In genomic region chr13:51479199-51479523, GRCh38 we compare ENCODE assay signal across 18 cellular contexts. TPM values are rescaled to one million over a fixed set of nuclear protein-coding genes. Genes with fewer than 3 reads are reported as not detected.
DNase-seq lines count a peak whose midpoint lies in the region; ATAC-seq, FAIRE-seq and TF ChIP-seq lines count a peak whose summit lies in the region.
"Had no signal": no experiment of that assay in that cellular context is flagged by ENCODE, and none has a peak within 500 bp of the region (broad histone marks: within the 10 kb centered on the region; RNA-seq: fewer than 3 reads in every experiment).

No MANE protein-coding gene starts in this region.

- H3K27ac Mint-ChIP-seq in CD8-positive, alpha-beta memory T cell, result no peak overlapping the region
- H3K27ac Mint-ChIP-seq: activated CD4-positive, alpha-beta memory T cell treated with anti-CD3 and anti-CD28 coated beads, Interleukin-2, amount 10 ng/mL, durations not matched to agents 7 days and 5 days; progenitor cell of endocrine pancreas; stimulated activated naive CD8-positive, alpha-beta T cell treated with anti-CD3 and anti-CD28 coated beads, Interleukin-15, Interleukin-2, amounts not matched to agents 100 ng/mL and 50 ng/mL, for 24 hours; T-helper 17 cell had no signal

- H3K27me3 ChIP-seq in keratinocyte (ENCODE audit: control insufficient read depth, extremely low read depth, insufficient read depth, low read length), result no peaks in the 10 kb centered on the region
- H3K27me3 ChIP-seq in CD8-positive, alpha-beta memory T cell (ENCODE audit: insufficient read depth, low read length, poor library complexity, severe bottlenecking), result no peaks in the 10 kb centered on the region
- H3K27me3 ChIP-seq: BLaER1 had no signal

- DNase-seq in AG08395 (ENCODE audit: low spot score), result peak; percentile 66
- peak; percentile 39 for DNase-seq in astrocyte of the hippocampus (ENCODE audit: low read depth, low spot score)
- DNase-seq in keratinocyte (ENCODE audit: low read depth, low spot score), result no peak
- DNase-seq in anterior cingulate cortex (lab: John Stamatoyannopoulos, UW), result no peak
- no peak for DNase-seq in CD8-positive, alpha-beta memory T cell
- no peak for DNase-seq in 8988T
- DNase-seq: activated CD4-positive, alpha-beta memory T cell treated with anti-CD3 and anti-CD28 coated beads, Interleukin-2, amount 10 ng/mL, durations not matched to agents 7 days and 5 days; activated naive CD4-positive, alpha-beta T cell treated with Interleukin-2 at 50 U/mL for 16 hours; cerebellar nuclear complex; Karpas-422; NCI-H2171; stimulated activated CD4-positive, alpha-beta T cell treated with anti-CD3 and anti-CD28 coated beads, Interleukin-2, amount 100 ng/mL, for 48 hours; T-helper 17 cell had no signal

- H3K36me3 ChIP-seq in keratinocyte (ENCODE audit: control insufficient read depth in 2 of 2, extremely low read depth in 1 of 2, insufficient read depth in 2 of 2, low read length in 2 of 2), result no peaks in the 10 kb centered on the region
- no peaks in the 10 kb centered on the region for H3K36me3 ChIP-seq in CD8-positive, alpha-beta memory T cell (ENCODE audit: insufficient read depth, low read length)
- H3K36me3 ChIP-seq: BLaER1 had no signal

- no peak overlapping the region for H3K27ac ChIP-seq in keratinocyte (ENCODE audit: control insufficient read depth, insufficient read depth, low read length)
- H3K27ac ChIP-seq in CD8-positive, alpha-beta memory T cell (ENCODE audit: low read depth, low read length), result no peak overlapping the region
- H3K27ac ChIP-seq: BLaER1 had no signal

- H4K20me1 ChIP-seq in keratinocyte (ENCODE audit: control insufficient read depth, extremely low read depth, insufficient read depth, low read length), result no peaks in the 10 kb centered on the region
- H4K20me1 ChIP-seq: BLaER1 had no signal

- peak; percentile 81 for FAIRE-seq in keratinocyte (lab: Jason Lieb, UNC)

- H3K79me2 ChIP-seq in keratinocyte (ENCODE audit: control insufficient read depth, insufficient read depth, low read length), result no peaks in the 10 kb centered on the region

- H3K4me1 Mint-ChIP-seq in CD8-positive, alpha-beta memory T cell, result no peaks in the 10 kb centered on the region
- H3K4me1 Mint-ChIP-seq: T-helper 17 cell had no signal

- peak overlapping the region in 1 of 3 experiments; percentile 19 for H3K4me3 ChIP-seq in keratinocyte (ENCODE audit: control insufficient read depth in 2 of 3, extremely low read depth in 1 of 3, insufficient read depth in 2 of 3, low read depth in 1 of 3, low read length in 3 of 3)
- H3K4me3 ChIP-seq in CD8-positive, alpha-beta memory T cell (ENCODE audit: low read length), result no peak overlapping the region
- H3K4me3 ChIP-seq: BLaER1 had no signal

- H3K4me3 Mint-ChIP-seq in CD8-positive, alpha-beta memory T cell, result no peak overlapping the region
- H3K4me3 Mint-ChIP-seq: activated CD4-positive, alpha-beta memory T cell treated with anti-CD3 and anti-CD28 coated beads, Interleukin-2, amount 10 ng/mL, durations not matched to agents 7 days and 5 days; stimulated activated naive CD8-positive, alpha-beta T cell treated with anti-CD3 and anti-CD28 coated beads, Interleukin-15, Interleukin-2, amounts not matched to agents 100 ng/mL and 50 ng/mL, for 24 hours; T-helper 17 cell had no signal

- H3K9ac ChIP-seq in keratinocyte (ENCODE audit: control insufficient read depth, extremely low read depth, insufficient read depth, low read length), result no peak overlapping the region
- H3K9ac ChIP-seq: BLaER1 had no signal

- CTCF ChIA-PET in CD8-positive, alpha-beta memory T cell (lab: Charles Lee), result no interaction called here

- ATAC-seq in HG02870 (IDR thresholded peaks at IDR 0.05; ENCODE audit: unreplicated experiment) (peak; percentile 57), HG03135 (IDR thresholded peaks at IDR 0.05; ENCODE audit: unreplicated experiment) (no peak)
- ATAC-seq: T-helper 17 cell had no signal

- no peaks in the 10 kb centered on the region for H3K9me3 ChIP-seq in keratinocyte (ENCODE audit: control insufficient read depth, low read depth, low read length)
- no peaks in the 10 kb centered on the region for H3K9me3 ChIP-seq in CD8-positive, alpha-beta memory T cell (ENCODE audit: low read length)

- H2AFZ ChIP-seq in keratinocyte (ENCODE audit: control insufficient read depth, low read length), result peak overlapping the region; percentile 74

- H3K4me1 ChIP-seq in keratinocyte (ENCODE audit: control insufficient read depth, extremely low read depth, insufficient read depth, low read length), result peaks cover 13% of the 10 kb centered on the region
- no peaks in the 10 kb centered on the region for H3K4me1 ChIP-seq in CD8-positive, alpha-beta memory T cell (ENCODE audit: insufficient read depth, low read length)

- TF ChIP-seq CTCF in keratinocyte (optimal IDR thresholded peaks at IDR 0.05 in 1 of 3, IDR thresholded peaks at IDR 0.05 in 1 of 3, conservative IDR thresholded peaks at IDR 0.05 in 1 of 3; ENCODE audit: extremely low read depth in 1 of 3, insufficient read depth in 2 of 3, low read length in 3 of 3), result no peak

- H3K9me3 Mint-ChIP-seq in CD8-positive, alpha-beta memory T cell, result peaks cover 0 to 6% (median 0%) of the 10 kb centered on the region in 5 donors
- H3K9me3 Mint-ChIP-seq: activated CD4-positive, alpha-beta memory T cell treated with anti-CD3 and anti-CD28 coated beads, Interleukin-2, amount 10 ng/mL, durations not matched to agents 7 days and 5 days had no signal

- POLR2A ChIA-PET in CD8-positive, alpha-beta memory T cell (lab: Charles Lee), result no interaction called here

- H3K36me3 Mint-ChIP-seq in CD8-positive, alpha-beta memory T cell, result peaks cover 0 to 8% (median 0%) of the 10 kb centered on the region in 3 donors

- peak overlapping the region; percentile 79 for H3K4me2 ChIP-seq in keratinocyte (ENCODE audit: control insufficient read depth, extremely low read depth, insufficient read depth, low read depth, low read length)
- H3K4me2 ChIP-seq: BLaER1 had no signal

- peaks cover 3% of the 10 kb centered on the region for H3K9me1 ChIP-seq in keratinocyte (ENCODE audit: control insufficient read depth, extremely low read depth, insufficient read depth, low read length)

- dilution Hi-C loops in keratinocyte (cut with MboI; ENCODE audit: extremely low pct_ligation_motif_present, low sequenced_read_pairs), result no loop called here

- no peaks in the 10 kb centered on the region for H3K27me3 Mint-ChIP-seq in CD8-positive, alpha-beta memory T cell
- H3K27me3 Mint-ChIP-seq: progenitor cell of endocrine pancreas; stimulated activated naive CD8-positive, alpha-beta T cell treated with anti-CD3 and anti-CD28 coated beads, Interleukin-15, Interleukin-2, amounts not matched to agents 100 ng/mL and 50 ng/mL, for 24 hours; T-helper 17 cell had no signal

RNA-seq across cellular contexts. Expression of gene INTS6, which starts 26.3 kb away (rescaled TPM):
- 17.8 to 44.2 TPM (median 36.0 TPM) in 3 replicates for polyA plus RNA-seq in keratinocyte
- 97.6 TPM for polyA plus RNA-seq in keratinocyte (2011; ENCODE audit: low read depth)
- polyA plus RNA-seq in keratinocyte (2011; cell fraction: cytosol; rRNA removed), result 17.0 and 64.7 TPM in 2 replicates
- polyA plus RNA-seq in keratinocyte (2011; cell fraction: nucleus; rRNA removed), result 62.8 and 67.5 TPM in 2 replicates
- 16.8 and 33.2 TPM in 2 replicates for polyA plus RNA-seq in keratinocyte (2012; ENCODE audit: low replicate concordance)
- polyA minus RNA-seq in keratinocyte, result 28.4 to 171 TPM (median 142 TPM) in 3 replicates
- 30.3 TPM for polyA minus RNA-seq in keratinocyte (2011; cell fraction: cytosol; rRNA and poly(A)+ RNA removed)
- polyA minus RNA-seq in keratinocyte (2011; cell fraction: nucleus; rRNA and poly(A)+ RNA removed), result 79.8 and 174 TPM in 2 replicates
- 10 to 100 TPM; 56.6 to 58.2 TPM for total RNA-seq in CD8-positive, alpha-beta memory T cell
- 28.4 TPM for polyA plus RNA-seq in CD8-positive, alpha-beta memory T cell

Comparison
In these comparisons a context has a peak if more than half of its experiments do, and no peak if none do; other contexts are left out.
1. DNase-seq: peak in AG08395 (single experiment) and astrocyte of the hippocampus (single experiment); none in keratinocyte (single experiment), anterior cingulate cortex (0 of 58), CD8-positive, alpha-beta memory T cell (0 of 5) and 8988T (single experiment).